In the genomic region with DNA sequence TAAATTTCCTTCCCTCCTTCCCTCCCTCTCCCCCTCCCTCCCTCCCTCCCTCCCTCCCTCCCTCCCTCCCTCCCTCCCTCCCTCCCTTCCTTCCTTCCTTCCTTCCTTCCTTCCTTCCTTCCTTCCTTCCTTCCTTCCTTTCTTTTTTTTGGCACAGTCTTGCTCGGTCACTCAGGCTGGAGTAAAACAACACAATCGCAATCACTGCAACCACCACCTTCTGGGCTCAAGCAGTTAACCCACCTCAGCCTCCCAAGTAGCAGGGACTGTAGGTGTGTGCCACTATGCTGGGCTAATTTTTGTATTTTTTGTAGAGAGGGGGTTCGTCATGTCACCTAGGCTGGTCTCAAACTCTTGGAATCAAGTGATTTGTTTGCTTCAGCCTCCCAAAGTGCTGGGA, we compare ENCODE assay signal across 5 cellular contexts.
DNase-seq lines count a peak whose midpoint lies in the region; ATAC-seq, FAIRE-seq and TF ChIP-seq lines count a peak whose summit lies in the region.
"Not testable (repeated sequence)": the region's sequence is repeated elsewhere in the genome, so short reads cannot be mapped to it uniquely, and the experiment has no call there.

No MANE protein-coding gene starts in this region.

- not testable (repeated sequence) for H3K36me3 ChIP-seq in A673 (ENCODE audit: insufficient read depth, low read length, poor library complexity, severe bottlenecking); GM23338 (ENCODE audit: insufficient read depth); SK-N-MC (ENCODE audit: insufficient read depth, low read length); H1 (ENCODE audit: control insufficient read depth in 2 of 4, insufficient read depth in 4 of 4, low read length in 3 of 4)

- not testable (repeated sequence) for H3K27ac ChIP-seq in A673 (ENCODE audit: low read depth, low read length, poor library complexity, severe bottlenecking); GM23338 (ENCODE audit: low read depth); H1 (ENCODE audit: low read depth, low read length)
- H3K27ac ChIP-seq in SK-N-MC, result peak overlapping the region; percentile 97

- H3K23me2 ChIP-seq in H1 (ENCODE audit: low read depth, low read length), result not testable (repeated sequence)

- H2AFZ ChIP-seq in GM23338 (0 out of 2 replicates have a peak overlapping the region, but pooled peaks have one; percentile 35), H1 (ENCODE audit: low read length) (peak overlapping the region; percentile 81; the same call in 1 of the 2 replicates)

- H4K20me1 ChIP-seq in GM23338 (replicated peaks; ENCODE audit: insufficient read depth); H1 (replicated peaks in 1 of 2; ENCODE audit: control insufficient read depth in 1 of 2, insufficient read depth in 2 of 2, low read length in 2 of 2): not testable (repeated sequence)

- H3K27me3 Mint-ChIP-seq in GM23338 (ENCODE audit: insufficient read depth, low read depth, poor library complexity); neural crest cell (ENCODE audit: low read depth): not testable (repeated sequence)

- not testable (repeated sequence) for H3K18ac ChIP-seq in H1 (ENCODE audit: extremely low read depth, low read length)

- not testable (repeated sequence) for H2BK5ac ChIP-seq in H1 (ENCODE audit: low read depth, low read length)

- not testable (repeated sequence) for TF ChIP-seq RAD21 in H1 (IDR thresholded peaks at IDR 0.05 in 1 of 2, conservative IDR thresholded peaks at IDR 0.05 in 1 of 2; ENCODE audit: low read depth in 2 of 2, low read length in 2 of 2)

- not testable (repeated sequence) for H3K79me2 ChIP-seq in GM23338 (replicated peaks; ENCODE audit: insufficient read depth); H1 (ENCODE audit: control insufficient read depth in 1 of 2, insufficient read depth in 2 of 2, low read length in 2 of 2)

- TF ChIP-seq EP300 in H1 (IDR thresholded peaks at IDR 0.05; ENCODE audit: borderline replicate concordance in 1 of 2, low read depth in 2 of 2, low read length in 2 of 2), result not testable (repeated sequence)

- not testable (repeated sequence) for H4K8ac ChIP-seq in H1 (ENCODE audit: extremely low read depth, insufficient read depth, low read length)

- ATAC-seq in GM23338, result not testable (repeated sequence)

- not testable (repeated sequence) for H4K91ac ChIP-seq in H1 (replicated peaks; ENCODE audit: insufficient read length, low read length)

- not testable (repeated sequence) for H3K23ac ChIP-seq in H1 (ENCODE audit: insufficient read length)

- H3K79me1 ChIP-seq in H1 (ENCODE audit: low read depth, low read length), result not testable (repeated sequence)

- not testable (repeated sequence) for H3F3A ChIP-seq in GM23338 (replicated peaks; ENCODE audit: low read depth)

- not testable (repeated sequence) for BruUV-seq in A673 (replicated peaks; lab: Mats Ljungman, UMichigan)

- peaks cover 15% of the 10 kb centered on the region for H3K4me1 ChIP-seq in A673 (ENCODE audit: insufficient read depth, low read length, poor library complexity, severe bottlenecking)
- H3K4me1 ChIP-seq in GM23338 (ENCODE audit: insufficient read depth); H1 (replicated peaks in 1 of 4; ENCODE audit: control insufficient read depth in 3 of 4, insufficient read depth in 4 of 4, low read length in 3 of 4): not testable (repeated sequence)

- not testable (repeated sequence) for H2BK120ac ChIP-seq in H1 (replicated peaks; ENCODE audit: low read depth, low read length)

- POLR2A ChIA-PET in A673 (lab: Charles Lee; ENCODE audit: low non-redundant PET); H1 (lab: Charles Lee; ENCODE audit: partially characterized antibody): not testable (repeated sequence)

- 98% methylated on average over 3 of the region's 3 CpGs; no CpG with 5 or more reads in 1 of the 2 experiments for WGBS in H1 (ENCODE audit: extremely low coverage in 1 of 2, insufficient coverage in 1 of 2, insufficient read length in 1 of 2, insufficient replicate concordance in 2 of 2, low coverage in 1 of 2, low lambda C conversion rate in 2 of 2, missing lambda C conversion rate in 1 of 2), 2 experiments

- not testable (repeated sequence) for H2AK5ac ChIP-seq in H1 (ENCODE audit: low read depth, low read length)

- not testable (repeated sequence) for H3K4me3 Mint-ChIP-seq in GM23338, neural crest cell

- not testable (repeated sequence) for TF ChIP-seq POLR2A in H1 (IDR thresholded peaks at IDR 0.05; ENCODE audit: control extremely low read depth in 1 of 2, low read depth in 2 of 2, low read length in 2 of 2)

- TF ChIP-seq CTCF in A673 (conservative IDR thresholded peaks at IDR 0.05; ENCODE audit: low read depth, low read length); GM23338 (conservative IDR thresholded peaks at IDR 0.05; ENCODE audit: low read depth in 2 of 2); H1 (IDR thresholded peaks at IDR 0.05; ENCODE audit: control extremely low read depth in 1 of 3, insufficient read depth in 1 of 3, low read depth in 1 of 3, low read length in 3 of 3); neural crest cell (conservative IDR thresholded peaks at IDR 0.05): not testable (repeated sequence)

- H3K9me3 Mint-ChIP-seq in GM23338, result not testable (repeated sequence)
- H3K9me3 Mint-ChIP-seq in neural crest cell, result peaks cover 21% of the 10 kb centered on the region

- H3K4me3 ChIP-seq in A673 (ENCODE audit: low read depth, low read length, poor library complexity, severe bottlenecking); GM23338; SK-N-MC; H1 (ENCODE audit: extremely low read depth in 1 of 4, insufficient read depth in 2 of 4, low read depth in 3 of 4, low read length in 4 of 4): not testable (repeated sequence)

- not testable (repeated sequence) for H3K56ac ChIP-seq in H1 (replicated peaks; ENCODE audit: insufficient read length, low read depth, low read length)

- H3K9me2 ChIP-seq in GM23338 (ENCODE audit: insufficient read depth), result not testable (repeated sequence)

- not testable (repeated sequence) for H3K4me2 ChIP-seq in GM23338; H1 (ENCODE audit: insufficient read depth in 1 of 2, low read depth in 2 of 2, low read length in 2 of 2)

- H3K27me3 ChIP-seq in A673 (replicated peaks; ENCODE audit: insufficient read depth, low read depth, low read length, poor library complexity); GM23338 (ENCODE audit: insufficient read depth); H1 (replicated peaks in 1 of 4; ENCODE audit: control insufficient read depth in 3 of 4, extremely low read depth in 1 of 4, insufficient read depth in 3 of 4, low read length in 3 of 4): not testable (repeated sequence)

- peaks cover 15% of the 10 kb centered on the region for H3K9me3 ChIP-seq in A673 (ENCODE audit: low read depth, low read length, poor library complexity, severe bottlenecking)
- peaks cover 12% of the 10 kb centered on the region; the same call in 1 of the 2 replicates for H3K9me3 ChIP-seq in SK-N-MC (ENCODE audit: low read depth, low read length)
- H3K9me3 ChIP-seq in H1 (ENCODE audit: insufficient read depth in 2 of 2, low read depth in 1 of 2, low read length in 1 of 2), result not testable (repeated sequence)

- H4K5ac ChIP-seq in H1 (ENCODE audit: insufficient read length, low read depth, low read length), result not testable (repeated sequence)

- intact Hi-C loops in A673 (cut with micrococcal nuclease; ENCODE audit: unreplicated experiment), result not testable (repeated sequence)

- not testable (repeated sequence) for H2BK20ac ChIP-seq in H1 (ENCODE audit: low read length)

- DNase-seq in A673 (ENCODE audit: low spot score) (peak; percentile 55), SK-N-MC (ENCODE audit: low read depth, low spot score) (peak; percentile 68)
- DNase-seq in GM23338 (ENCODE audit: low spot score); H1 (ENCODE audit: low read depth in 1 of 2, low spot score in 2 of 2); neural crest cell (ENCODE audit: low read depth, low spot score): not testable (repeated sequence)

- not testable (repeated sequence) for H2BK12ac ChIP-seq in H1 (ENCODE audit: low read depth, low read length)

- H3K14ac ChIP-seq in H1 (ENCODE audit: insufficient read length), result not testable (repeated sequence)

- H3K4ac ChIP-seq in H1 (replicated peaks; ENCODE audit: insufficient read length, low read depth, low read length), result not testable (repeated sequence)

- H3K27ac Mint-ChIP-seq in GM23338, result not testable (repeated sequence)
- peak overlapping the region; percentile 75 for H3K27ac Mint-ChIP-seq in neural crest cell (ENCODE audit: unreplicated experiment)

- not testable (repeated sequence) for H3K9ac ChIP-seq in SK-N-MC (ENCODE audit: insufficient read length); H1 (replicated peaks in 1 of 4; ENCODE audit: extremely low read depth in 1 of 4, low read depth in 3 of 4, low read length in 3 of 4)

- H3K4me1 Mint-ChIP-seq in GM23338, result not testable (repeated sequence)
- peaks cover 14% of the 10 kb centered on the region for H3K4me1 Mint-ChIP-seq in neural crest cell

- FAIRE-seq in H1 (lab: Jason Lieb, UNC), result not testable (repeated sequence)

- not testable (repeated sequence) for H2BK15ac ChIP-seq in H1 (ENCODE audit: low read length)

- CTCF ChIA-PET in A673 (lab: Charles Lee); H1 (lab: Charles Lee; ENCODE audit: partially characterized antibody): not testable (repeated sequence)

- not testable (repeated sequence) for H3K36me3 Mint-ChIP-seq in GM23338 (ENCODE audit: low read depth)
- H3K36me3 Mint-ChIP-seq in neural crest cell (ENCODE audit: low read depth), result peaks cover 16% of the 10 kb centered on the region
